In the genomic region with DNA sequence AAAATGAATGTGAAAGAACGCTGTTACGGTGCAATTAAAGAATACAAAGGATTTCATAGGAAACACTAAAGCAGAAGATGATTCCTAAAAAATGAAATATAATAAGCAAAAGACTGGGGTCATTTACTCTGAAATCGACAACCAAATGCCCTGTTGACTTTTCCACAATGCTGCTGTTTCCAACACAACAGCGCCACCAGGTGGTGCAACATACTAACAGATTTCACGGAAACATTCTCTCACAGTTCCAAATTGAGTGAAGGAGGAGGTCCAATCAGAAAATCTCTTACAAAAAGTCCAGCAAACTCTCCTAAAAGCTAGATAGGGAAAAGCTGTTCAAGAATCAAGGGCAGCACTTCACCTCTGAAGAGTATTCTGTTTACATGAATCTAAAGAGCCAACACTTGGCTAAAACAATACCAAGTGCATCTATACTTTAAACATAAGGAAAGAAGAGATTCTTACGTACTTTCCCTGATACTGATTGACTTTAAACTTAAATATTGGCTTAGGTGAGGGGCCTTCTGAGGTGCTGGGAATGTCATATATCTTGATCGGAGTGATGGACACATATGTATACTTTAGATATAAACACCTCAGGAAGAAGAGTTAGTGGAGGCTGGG, we compare ENCODE assay signal across 9 cellular contexts. TPM values are rescaled to one million over a fixed set of nuclear protein-coding genes. Genes with fewer than 3 reads are reported as not detected.
A peak's percentile ranks its signal among the peaks of the same experiment; 100 is the strongest.
DNase-seq lines count a peak whose midpoint lies in the region; ATAC-seq and TF ChIP-seq lines count a peak whose summit lies in the region.
"Had no signal": no experiment of that assay in that cellular context is flagged by ENCODE, and none has a peak within 500 bp of the region (broad histone marks: within the 10 kb centered on the region; RNA-seq: fewer than 3 reads in every experiment).

No MANE protein-coding gene starts in this region.

- H3K27ac Mint-ChIP-seq in neural progenitor cell = no peak overlapping the region
- H3K27ac Mint-ChIP-seq: dendritic cell treated with granulocyte-macrophage colony-stimulating factor and Interleukin-4, amounts not matched to agents 40 ng/mL and 50 ng/mL, for 4 days had no signal

- no peaks in the 10 kb centered on the region for H4K20me1 ChIP-seq in neural progenitor cell (ENCODE audit: low read depth)

- no peaks in the 10 kb centered on the region for H3K4me1 Mint-ChIP-seq in neural progenitor cell

- H3K27ac ChIP-seq in neural progenitor cell (no peak overlapping the region), stomach (no peak overlapping the region)

- TF ChIP-seq EP300 in stomach (IDR thresholded peaks at IDR 0.05) = no peak

- no peak overlapping the region for H3K4me3 ChIP-seq in fibroblast of the aortic adventitia (ENCODE audit: low read depth, low read length)
- H3K4me3 ChIP-seq in neural progenitor cell = no peak overlapping the region
- H3K4me3 ChIP-seq in stomach = no peak overlapping the region

- ATAC-seq in HG03565 (IDR thresholded peaks at IDR 0.05; ENCODE audit: unreplicated experiment) = no peak

- TF ChIP-seq POLR2A in stomach (IDR thresholded peaks at IDR 0.05) = no peak

- no peak overlapping the region for H3K4me3 Mint-ChIP-seq in neural progenitor cell
- H3K4me3 Mint-ChIP-seq: dendritic cell treated with granulocyte-macrophage colony-stimulating factor and Interleukin-4, amounts not matched to agents 40 ng/mL and 50 ng/mL, for 4 days had no signal

- H3K36me3 Mint-ChIP-seq in neural progenitor cell = peaks cover 8% of the 10 kb centered on the region

- intact Hi-C loops in stomach (cut with DNase I; ENCODE audit: low total_unique reads) = loop anchor here (10.0 kb wide), 1 partner anchor 202 kb away; no protein-coding TSS in a partner anchor

- H3K4me2 ChIP-seq in neural progenitor cell = no peak overlapping the region

- WGBS in stomach, 5 donors = 27 to 37% (median 32%) methylated on average over 7 of the region's 7 CpGs

- H3K27me3 ChIP-seq in neural progenitor cell (no peaks in the 10 kb centered on the region), stomach (no peaks in the 10 kb centered on the region)

- no peaks in the 10 kb centered on the region for H3K4me1 ChIP-seq in neural progenitor cell
- peaks cover 3 to 11% (median 7%) of the 10 kb centered on the region in 4 donors for H3K4me1 ChIP-seq in stomach

- no peaks in the 10 kb centered on the region for H3K27me3 Mint-ChIP-seq in neural progenitor cell (ENCODE audit: insufficient read depth, low read depth)
- H3K27me3 Mint-ChIP-seq: dendritic cell treated with granulocyte-macrophage colony-stimulating factor and Interleukin-4, amounts not matched to agents 40 ng/mL and 50 ng/mL, for 4 days had no signal

- H3F3A ChIP-seq in neural progenitor cell (ENCODE audit: low read depth) = peaks cover 6% of the 10 kb centered on the region

- no peaks in the 10 kb centered on the region for H3K79me2 ChIP-seq in neural progenitor cell (ENCODE audit: low read depth)

- no peaks in the 10 kb centered on the region for H3K9me3 Mint-ChIP-seq in neural progenitor cell
- H3K9me3 Mint-ChIP-seq: dendritic cell treated with granulocyte-macrophage colony-stimulating factor and Interleukin-4, amounts not matched to agents 40 ng/mL and 50 ng/mL, for 4 days had no signal

- in situ Hi-C loops in KBM-7 (cut with MboI; ENCODE audit: low pct_unique_long_range_greater_than_20kb, low sequenced_read_pairs) = no loop called here

- H2AFZ ChIP-seq in neural progenitor cell (replicated peaks) = no peak overlapping the region

- DNase-seq in DMS53 treated with DMSO at 0.1 percent for 48 hours (lab: John Stamatoyannopoulos, UW; ENCODE audit: unreplicated experiment) (peak; percentile 80), KBM-7 (peak; percentile 87), RKO (ENCODE audit: low spot score) (peak; percentile 88), activated T-helper 1 cell treated with Interleukin-2 at 50 U/mL for 16 hours (ENCODE audit: low read depth) (peak; percentile 27), fibroblast of the aortic adventitia (ENCODE audit: low read depth) (peak; percentile 91), neural progenitor cell (ENCODE audit: low spot score) (peak; percentile 83), stomach (peak; percentile 84)

- no peaks in the 10 kb centered on the region for H3K9me3 ChIP-seq in neural progenitor cell (ENCODE audit: low read depth)
- no peaks in the 10 kb centered on the region for H3K9me3 ChIP-seq in stomach

- no peak overlapping the region for H3K9ac ChIP-seq in neural progenitor cell

- TF ChIP-seq CTCF in fibroblast of the aortic adventitia (IDR thresholded peaks at IDR 0.05; ENCODE audit: insufficient read depth, low read length) (peak; percentile 85), neural progenitor cell (IDR thresholded peaks at IDR 0.05) (peak; percentile 98), stomach (IDR thresholded peaks at IDR 0.05) (peak in 5 of 7 experiments; percentile 60 to 86 (median 85))

- H3K36me3 ChIP-seq in neural progenitor cell (peaks cover 4% of the 10 kb centered on the region), stomach (peaks cover 9 to 65% (median 54%) of the 10 kb centered on the region in 4 donors)

RNA-seq across cellular contexts. Expression of a gene that starts 55.9 kb away (rescaled TPM):
- total RNA-seq in fibroblast of the aortic adventitia (ENCODE audit: low replicate concordance) = 18.3 and 25.5 TPM in 2 replicates
- 19.6 and 33.2 TPM in 2 replicates for total RNA-seq in neural progenitor cell (ENCODE audit: low replicate concordance)
- total RNA-seq in stomach = 10 to 100 TPM; 14.5 to 23.5 (median 17.5) TPM
- polyA plus RNA-seq in stomach = 10 to 100 TPM in 1 of 3 donors, 1 to 10 TPM in 2; 8.7 to 48.6 (median 9.5) TPM

Comparison
In these comparisons a context has a peak if more than half of its experiments do, and no peak if none do; other contexts are left out.
1. DNase-seq: peak in every context shown above with its lines; median percentile 91 in fibroblast of the aortic adventitia; 88 in RKO; 87 in KBM-7; 84 in stomach; 83 in neural progenitor cell; 80 in DMS53 treated with DMSO at 0.1 percent for 48 hours; 27 in activated T-helper 1 cell treated with Interleukin-2 at 50 U/mL for 16 hours.